13 cellular contexts compared by ENCODE assay signal in the genomic region with DNA sequence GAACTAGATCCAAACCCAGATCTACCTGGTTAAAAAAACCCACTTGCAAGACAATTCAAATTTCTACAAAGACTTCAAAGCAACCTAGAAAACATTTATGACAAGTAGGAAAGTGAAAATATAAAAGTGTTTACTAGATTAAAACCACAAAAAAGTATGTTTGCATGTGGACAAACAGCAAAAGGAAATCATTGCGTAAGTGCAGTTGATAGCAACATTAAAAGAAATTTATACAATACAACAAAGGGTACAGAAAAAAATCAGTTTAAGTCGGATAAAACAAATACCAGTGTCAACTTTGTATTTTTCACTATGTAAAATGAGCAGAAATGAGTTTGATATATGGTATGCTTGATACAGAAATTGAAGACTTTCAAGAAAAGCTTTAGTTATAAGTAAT.
"Had no signal": no experiment of that assay in that cellular context is flagged by ENCODE, and none has a peak within 500 bp of the region (broad histone marks: within the 10 kb centered on the region; RNA-seq: fewer than 3 reads in every experiment).

No MANE protein-coding gene starts in this region.

- FAIRE-seq: astrocyte, colon had no signal

- H3K27me3 Mint-ChIP-seq: activated CD4-positive, alpha-beta memory T cell treated with anti-CD3 and anti-CD28 coated beads for 36 hours; activated naive CD8-positive, alpha-beta T cell treated with anti-CD3 and anti-CD28 coated beads, Interleukin-2, amount 50 U/mL, for 24 hours; stimulated activated naive CD8-positive, alpha-beta T cell treated with anti-CD3 and anti-CD28 coated beads, Interleukin-15, Interleukin-2, amounts not matched to agents 100 ng/mL and 50 ng/mL, for 24 hours had no signal

- H3K4me1 ChIP-seq: parathyroid adenoma had no signal

- H3K4me3 ChIP-seq: esophagus squamous epithelium, gastrocnemius medialis, heart right ventricle had no signal

- H3K9ac ChIP-seq: parathyroid adenoma had no signal

- H3K27ac ChIP-seq: esophagus squamous epithelium, gastrocnemius medialis, heart right ventricle, parathyroid adenoma had no signal

- H3K27ac Mint-ChIP-seq: activated CD4-positive, alpha-beta memory T cell treated with anti-CD3 and anti-CD28 coated beads for 36 hours; activated naive CD8-positive, alpha-beta T cell treated with anti-CD3 and anti-CD28 coated beads, Interleukin-2, amount 50 U/mL, for 24 hours; stimulated activated naive CD8-positive, alpha-beta T cell treated with anti-CD3 and anti-CD28 coated beads, Interleukin-15, Interleukin-2, amounts not matched to agents 100 ng/mL and 50 ng/mL, for 24 hours had no signal

- DNase-seq: activated CD4-positive, alpha-beta memory T cell treated with anti-CD3 and anti-CD28 coated beads for 36 hours; activated naive CD8-positive, alpha-beta T cell treated with anti-CD3 and anti-CD28 coated beads, Interleukin-2, amount 50 U/mL, for 24 hours; activated T-cell treated with anti-CD3 and anti-CD28 coated beads, Interleukin-2, amount 50 U/mL, for 4 hours; esophagus squamous epithelium; gastrocnemius medialis; heart right ventricle; left ventricle myocardium superior; stimulated activated CD4-positive, alpha-beta T cell treated with anti-CD3 and anti-CD28 coated beads, Interleukin-15, amount 100 ng/mL, for 24 hours; stimulated activated CD4-positive, alpha-beta T cell treated with anti-CD3 and anti-CD28 coated beads, Interleukin-4, amount 100 ng/mL, for 24 hours had no signal

- H3K79me2 ChIP-seq: parathyroid adenoma had no signal

- H3K36me3 ChIP-seq: esophagus squamous epithelium, gastrocnemius medialis, heart right ventricle had no signal

- H3K4me3 Mint-ChIP-seq: activated CD4-positive, alpha-beta memory T cell treated with anti-CD3 and anti-CD28 coated beads for 36 hours; activated naive CD8-positive, alpha-beta T cell treated with anti-CD3 and anti-CD28 coated beads, Interleukin-2, amount 50 U/mL, for 24 hours; activated T-cell treated with anti-CD3 and anti-CD28 coated beads, Interleukin-2, amount 50 U/mL, for 4 hours; stimulated activated naive CD8-positive, alpha-beta T cell treated with anti-CD3 and anti-CD28 coated beads, Interleukin-15, Interleukin-2, amounts not matched to agents 100 ng/mL and 50 ng/mL, for 24 hours had no signal

- H3K27me3 ChIP-seq: heart right ventricle had no signal

- ATAC-seq: activated naive CD8-positive, alpha-beta T cell treated with anti-CD3 and anti-CD28 coated beads, Interleukin-2, amount 50 U/mL, for 24 hours; activated T-cell treated with anti-CD3 and anti-CD28 coated beads, Interleukin-2, amount 50 U/mL, for 4 hours; gastrocnemius medialis; heart right ventricle; left ventricle myocardium superior had no signal

- H2AFZ ChIP-seq: parathyroid adenoma had no signal
